In genomic region chr4:128061566-128062536, GRCh38 we compare ENCODE assay signal across 8 cellular contexts. TPM values are rescaled to one million over a fixed set of nuclear protein-coding genes. Genes with fewer than 3 reads are reported as not detected.
DNase-seq lines count a peak whose midpoint lies in the region; ATAC-seq and TF ChIP-seq lines count a peak whose summit lies in the region.

No MANE protein-coding gene starts in this region.

- WGBS in lower leg skin, 2 donors: 1 to 2% methylated on average over 25 to 36 of the region's 101 CpGs

- H3K4me3 ChIP-seq in AG09309 (ENCODE audit: control insufficient read depth, low read depth, low read length) (peak overlapping the region; percentile 77), lower leg skin (ENCODE audit: low read depth, poor library complexity, severe bottlenecking) (peak overlapping the region; percentile 83)

- peak; percentile 1 for TF ChIP-seq CTCF in AG09309 (IDR thresholded peaks at IDR 0.05; ENCODE audit: control insufficient read depth, insufficient read depth, low read depth, low read length, missing control alignments)
- TF ChIP-seq CTCF in lower leg skin (IDR thresholded peaks at IDR 0.05): no peak

- ATAC-seq in GM18873 (IDR thresholded peaks at IDR 0.05; ENCODE audit: low FRiP score, unreplicated experiment) (peak; percentile 21), HG03103 (IDR thresholded peaks at IDR 0.05; ENCODE audit: low read depth, unreplicated experiment) (peak; percentile 31)

- DNase-seq in AG09309 (ENCODE audit: low read depth) (no peak), NCI-H226 (peak; percentile 23), dermis blood vessel endothelial cell (peak; percentile 63), lower leg skin (ENCODE audit: low spot score in 2 of 2) (peak; percentile 29 to 89)
- peak; percentile 40 to 44 for DNase-seq in activated CD4-positive, alpha-beta T cell treated with anti-CD3 and anti-CD28 coated beads, Interleukin-2, amount 50 U/mL, for 24 hours (ENCODE audit: low read depth in 1 of 2, low spot score in 1 of 2)
- DNase-seq in stimulated activated CD4-positive, alpha-beta T cell treated with anti-CD3 and anti-CD28 coated beads, Interleukin-4, amount 100 ng/mL, for 24 hours: peak; percentile 66

- intact Hi-C loops in lower leg skin (cut with DNase I; ENCODE audit: low total_unique reads): no loop called here

- no peak for TF ChIP-seq POLR2A in lower leg skin (IDR thresholded peaks at IDR 0.05)

RNA-seq across cellular contexts. Expression of gene LARP1B, which starts 0.7 kb away (rescaled TPM):
- 21.2 and 26.2 TPM in 2 replicates for total RNA-seq in dermis blood vessel endothelial cell
- total RNA-seq in lower leg skin: 10 to 100 TPM; 14.5 to 20.4 (median 17.2) TPM
